ENCODE assay signal across 8 cellular contexts in the genomic region with DNA sequence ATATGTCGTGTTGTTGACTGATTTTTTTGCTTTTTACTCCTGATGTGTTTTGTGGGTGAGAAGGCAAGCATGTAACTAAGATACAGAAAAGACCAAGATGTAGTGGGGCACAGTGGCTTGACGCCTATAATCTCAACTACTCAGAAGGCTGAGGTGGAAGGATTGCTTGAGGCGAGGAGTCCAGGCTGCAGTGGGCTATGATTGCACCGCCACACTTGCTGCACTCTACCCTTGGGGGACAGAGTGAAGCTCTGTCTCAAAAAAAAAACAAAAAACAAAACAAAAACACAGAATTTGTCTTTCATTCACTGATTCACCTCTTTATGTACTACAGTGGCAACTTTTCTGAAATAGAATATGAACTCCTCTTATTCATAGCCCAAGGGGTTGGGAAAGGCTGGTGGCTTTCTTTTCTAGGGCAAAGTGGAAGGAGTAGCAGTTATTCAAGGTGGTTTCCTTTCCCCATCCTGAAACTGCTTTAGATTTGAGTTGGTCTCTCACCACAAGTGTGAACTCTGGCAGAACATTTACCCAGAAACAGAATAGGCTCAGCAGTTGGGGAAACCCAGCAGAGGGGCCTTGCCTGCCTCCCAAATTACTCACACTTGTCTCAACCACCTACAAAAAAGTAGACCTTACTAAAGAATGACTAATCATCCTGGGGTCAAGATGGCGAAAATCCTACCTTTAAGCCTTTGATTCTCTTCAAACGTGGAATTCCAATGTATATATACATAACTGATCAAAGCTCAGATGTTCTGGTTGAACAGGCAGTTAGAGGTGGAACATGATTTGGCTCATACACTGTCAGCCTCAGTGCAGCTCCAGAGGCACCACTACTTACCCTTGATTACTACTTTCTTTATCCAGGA. TPM values are rescaled to one million over a fixed set of nuclear protein-coding genes. Genes with fewer than 3 reads are reported as not detected.
DNase-seq lines count a peak whose midpoint lies in the region; ATAC-seq and TF ChIP-seq lines count a peak whose summit lies in the region.

No MANE protein-coding gene starts in this region.

- no peak overlapping the region for H3K4me3 ChIP-seq in epithelial cell of proximal tubule (ENCODE audit: low read depth, low read length)

- H3K36me3 Mint-ChIP-seq in T-helper 2 cell treated with Interferon-gamma antibody and Interleukin-4, amounts not matched to agents 5 μg/mL and 100 μg/mL, for 36 hours (ENCODE audit: low read depth) = peaks cover 67% of the 10 kb centered on the region

- peak overlapping the region; percentile 77 for H3K4me3 Mint-ChIP-seq in T-helper 2 cell treated with Interferon-gamma antibody and Interleukin-4, amounts not matched to agents 5 μg/mL and 100 μg/mL, for 36 hours

- TF ChIP-seq CTCF in epithelial cell of proximal tubule (conservative IDR thresholded peaks at IDR 0.05; ENCODE audit: low read depth, low read length) = no peak

- H3K4me1 Mint-ChIP-seq in T-helper 2 cell treated with Interferon-gamma antibody and Interleukin-4, amounts not matched to agents 5 μg/mL and 100 μg/mL, for 36 hours (ENCODE audit: low read depth) = peaks cover 74% of the 10 kb centered on the region

- H3K9me3 Mint-ChIP-seq in T-helper 2 cell treated with Interferon-gamma antibody and Interleukin-4, amounts not matched to agents 5 μg/mL and 100 μg/mL, for 36 hours = peaks cover 13% of the 10 kb centered on the region

- H3K27ac Mint-ChIP-seq in T-helper 2 cell treated with Interferon-gamma antibody and Interleukin-4, amounts not matched to agents 5 μg/mL and 100 μg/mL, for 36 hours = peak overlapping the region; percentile 88

- peak; percentile 86 for DNase-seq in T-helper 2 cell treated with Interferon-gamma antibody and Interleukin-4, amounts not matched to agents 5 μg/mL and 100 μg/mL, for 36 hours (ENCODE audit: low spot score)
- DNase-seq in epithelial cell of proximal tubule (ENCODE audit: low read depth) (peak; percentile 69), dermis blood vessel endothelial cell (no peak), occipital lobe (lab: John Stamatoyannopoulos, UW) (no peak), SW 1271 (lab: John Stamatoyannopoulos, UW) (no peak), germinal center (ENCODE audit: low spot score) (no peak)

- peak; percentile 83 for ATAC-seq in GM18517 (IDR thresholded peaks at IDR 0.05; ENCODE audit: unreplicated experiment)
- peak; percentile 86 for ATAC-seq in HG02884 (IDR thresholded peaks at IDR 0.05; ENCODE audit: unreplicated experiment)

- H3K27me3 Mint-ChIP-seq in T-helper 2 cell treated with Interferon-gamma antibody and Interleukin-4, amounts not matched to agents 5 μg/mL and 100 μg/mL, for 36 hours (ENCODE audit: low read depth) = no peaks in the 10 kb centered on the region

RNA-seq across cellular contexts. Expression of a gene that starts 6.5 kb away (rescaled TPM):
- total RNA-seq in epithelial cell of proximal tubule (25.8 and 34.1 TPM in 2 replicates), dermis blood vessel endothelial cell (79.4 and 114 TPM in 2 replicates), occipital lobe (89.5 TPM)

Comparison
In these comparisons a context has a peak if more than half of its experiments do, and no peak if none do; other contexts are left out.
1. DNase-seq: peak in T-helper 2 cell treated with Interferon-gamma antibody and Interleukin-4, amounts not matched to agents 5 μg/mL and 100 μg/mL, for 36 hours (single experiment) and epithelial cell of proximal tubule (single experiment); none in dermis blood vessel endothelial cell (single experiment), occipital lobe (single experiment), SW 1271 (0 of 2) and germinal center (single experiment).